Comparison of ENCODE assay signal across 10 cellular contexts in the genomic region with DNA sequence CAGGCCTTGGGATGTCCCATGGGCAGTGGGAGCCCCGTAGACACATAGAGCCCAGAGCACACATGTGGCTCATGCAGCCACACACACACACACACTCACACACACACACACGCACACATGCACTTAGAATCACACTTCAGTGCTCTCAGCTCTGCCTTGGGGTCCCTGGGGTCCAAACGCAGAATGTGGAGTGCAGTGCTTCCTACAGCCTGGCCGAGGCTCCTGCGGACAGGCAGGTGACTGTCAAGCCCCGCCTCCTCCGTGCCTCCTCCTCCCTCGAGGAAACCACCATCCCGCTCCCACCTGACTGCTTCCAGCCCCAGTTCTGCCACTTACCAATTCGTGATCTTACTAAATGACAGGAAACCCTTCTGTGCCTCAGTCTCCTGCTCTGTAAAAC.
"Had no signal": no experiment of that assay in that cellular context is flagged by ENCODE, and none has a peak within 500 bp of the region (broad histone marks: within the 10 kb centered on the region; RNA-seq: fewer than 3 reads in every experiment).

No MANE protein-coding gene starts in this region.

- ATAC-seq: sciatic nerve; stimulated activated naive CD8-positive, alpha-beta T cell treated with anti-CD3 and anti-CD28 coated beads, Interleukin-15, amount 100 ng/mL, for 72 hours had no signal

- H3K27me3 ChIP-seq: dorsolateral prefrontal cortex, hepatocyte, testis had no signal

- H3K4me3 ChIP-seq: hepatocyte, testis had no signal

- H3K9me3 ChIP-seq: testis had no signal

- H3K4me1 ChIP-seq: testis had no signal

- H3K9me3 Mint-ChIP-seq: activated T-helper 2 cell treated with anti-CD3 and anti-CD28 coated beads, Interferon-gamma antibody, Interleukin-2, Interleukin-4, amounts not matched to agents 10 μg/mL and 5 μg/mL and 100 μg/mL, durations not matched to agents 14 hours and 24 hours and 36 hours; nephron; stimulated activated naive CD8-positive, alpha-beta T cell treated with anti-CD3 and anti-CD28 coated beads, Interleukin-15, amount 100 ng/mL, for 72 hours had no signal

- H3K27ac Mint-ChIP-seq: activated T-helper 2 cell treated with anti-CD3 and anti-CD28 coated beads, Interferon-gamma antibody, Interleukin-2, Interleukin-4, amounts not matched to agents 10 μg/mL and 5 μg/mL and 100 μg/mL, durations not matched to agents 14 hours and 24 hours and 36 hours; stimulated activated naive CD8-positive, alpha-beta T cell treated with anti-CD3 and anti-CD28 coated beads, Interleukin-15, amount 100 ng/mL, for 72 hours had no signal

- H3K27me3 Mint-ChIP-seq: stimulated activated naive CD8-positive, alpha-beta T cell treated with anti-CD3 and anti-CD28 coated beads, Interleukin-15, amount 100 ng/mL, for 72 hours had no signal

- H3K27ac ChIP-seq: hepatocyte, testis, VCaP had no signal

- DNase-seq: activated CD4-positive, alpha-beta T cell treated with anti-CD3 and anti-CD28 coated beads, Interleukin-2, amount 50 U/mL, for 48 hours; activated naive CD4-positive, alpha-beta T cell treated with anti-CD3 and anti-CD28 coated beads, Interleukin-2, amount 50 U/mL, for 16 hours; stimulated activated naive CD8-positive, alpha-beta T cell treated with anti-CD3 and anti-CD28 coated beads, Interleukin-15, amount 100 ng/mL, for 72 hours; testis had no signal

- H3K4me3 Mint-ChIP-seq: nephron; stimulated activated naive CD8-positive, alpha-beta T cell treated with anti-CD3 and anti-CD28 coated beads, Interleukin-15, amount 100 ng/mL, for 72 hours had no signal
